8 cellular contexts compared by ENCODE assay signal in genomic region chr1:26900001-26900814, GRCh38. TPM values are rescaled to one million over a fixed set of nuclear protein-coding genes. Genes with fewer than 3 reads are reported as not detected.
DNase-seq lines count a peak whose midpoint lies in the region; ATAC-seq and TF ChIP-seq lines count a peak whose summit lies in the region.

TSS of gene GPATCH3 (minus strand) at chr1:26900467. CDS start at chr1:26900442, 25 bp downstream.

- no peaks in the 10 kb centered on the region for H3F3A ChIP-seq in DOHH2 (ENCODE audit: control insufficient read depth, insufficient read depth)

- ATAC-seq in Right ventricle myocardium superior (ENCODE audit: poor library complexity), result peak; percentile 96

- no peak for TF ChIP-seq CTCF in DOHH2 (IDR thresholded peaks at IDR 0.05; ENCODE audit: low read depth, low read length, poor library complexity, severe bottlenecking)
- TF ChIP-seq CTCF in osteocyte (IDR thresholded peaks at IDR 0.05), result no peak
- no peak for TF ChIP-seq CTCF in testis (IDR thresholded peaks at IDR 0.05)

- H4K20me1 ChIP-seq in DOHH2 (ENCODE audit: control insufficient read depth, insufficient read depth, low read depth, low read length), result no peaks in the 10 kb centered on the region

- H3K9me3 ChIP-seq in DOHH2 (ENCODE audit: control insufficient read depth, insufficient read depth, low read length) (no peaks in the 10 kb centered on the region), adipocyte (ENCODE audit: control insufficient read depth, low read length) (no peaks in the 10 kb centered on the region), testis (no peaks in the 10 kb centered on the region)

- CTCF ChIA-PET in HEK293T (lab: Yijun Ruan, JAX), result no interaction called here

- H3K9me2 ChIP-seq in DOHH2 (replicated peaks; ENCODE audit: control insufficient read depth, low read length), result no peaks in the 10 kb centered on the region

- peak; percentile 94 for DNase-seq in HEK293T (ENCODE audit: extremely low spot score)
- peak; percentile 89 to 96 (median 96) for DNase-seq in NCI-H1417 (lab: John Stamatoyannopoulos, UW)
- peak; percentile 82 for DNase-seq in T follicular helper cell (ENCODE audit: low read depth)
- DNase-seq in adipocyte (ENCODE audit: low read depth), result peak; percentile 98
- DNase-seq in Right ventricle myocardium superior, result peak; percentile 97
- DNase-seq in osteocyte (ENCODE audit: extremely low spot score, unreplicated experiment), result peak; percentile 96
- DNase-seq in testis, result peak; percentile 95

- peak within 1 kb of the TSS; percentile 35; the same call in 1 of the 2 replicates for H3K27ac ChIP-seq in DOHH2 (ENCODE audit: low read depth, low read length)
- H3K27ac ChIP-seq in testis, result peak within 1 kb of the TSS; percentile 63 to 79

- H3K36me3 ChIP-seq in DOHH2 (ENCODE audit: control insufficient read depth, low read length) (peaks cover 3% of the 10 kb centered on the region; the same call in 1 of the 2 replicates), adipocyte (ENCODE audit: control insufficient read depth, insufficient read depth, low read length, severe bottlenecking) (peaks cover 19% of the 10 kb centered on the region), testis (ENCODE audit: low read depth, missing control alignments) (no peaks in the 10 kb centered on the region)

- H3K4me1 Mint-ChIP-seq in osteocyte (ENCODE audit: unreplicated experiment), result peaks cover 24% of the 10 kb centered on the region

- H3K79me2 ChIP-seq in DOHH2 (ENCODE audit: control insufficient read depth, low read length), result peaks cover 34% of the 10 kb centered on the region

- TF ChIP-seq POLR2A in testis (IDR thresholded peaks at IDR 0.05), result no peak

- H3K27me3 ChIP-seq in DOHH2 (ENCODE audit: control insufficient read depth, low read length) (no peaks in the 10 kb centered on the region), adipocyte (replicated peaks; ENCODE audit: control insufficient read depth, insufficient read depth, low read length) (no peaks in the 10 kb centered on the region), testis (no peaks in the 10 kb centered on the region)

- H3K27ac Mint-ChIP-seq in osteocyte (ENCODE audit: unreplicated experiment), result peak within 1 kb of the TSS; percentile 95

- WGBS in testis, 2 donors, result 0% methylated on average over 38 to 50 of the region's 50 CpGs

- H3K4me3 ChIP-seq in DOHH2 (ENCODE audit: low read length) (peak within 1 kb of the TSS; percentile 85), adipocyte (ENCODE audit: low read length) (peak within 1 kb of the TSS; percentile 98), testis (peak within 1 kb of the TSS; percentile 77 to 93)

- no peaks in the 10 kb centered on the region for H3K27me3 Mint-ChIP-seq in osteocyte (ENCODE audit: unreplicated experiment)

- intact Hi-C loops in Right ventricle myocardium superior (cut with DNase I) (no loop called here), testis (cut with DNase I; ENCODE audit: low total_unique reads) (no loop called here)

- peaks cover 14% of the 10 kb centered on the region for H3K4me1 ChIP-seq in DOHH2 (ENCODE audit: control insufficient read depth, low read length)
- peaks cover 17% of the 10 kb centered on the region for H3K4me1 ChIP-seq in adipocyte (ENCODE audit: control insufficient read depth, insufficient read depth, low read length)
- peaks cover 9% of the 10 kb centered on the region for H3K4me1 ChIP-seq in testis

- POLR2A ChIA-PET in HEK293T (lab: Yijun Ruan, JAX), result interaction anchor here (0.6 to 4.1 kb wide), 21 partner anchors 8 to 912 kb away, joined by 3 to 64 read pairs (median 4); partner anchors contain the start of genes GPN2, NR0B2 and NUDC

- H3K36me3 Mint-ChIP-seq in osteocyte (ENCODE audit: unreplicated experiment), result peaks cover 7% of the 10 kb centered on the region

- H3K4me3 Mint-ChIP-seq in osteocyte (ENCODE audit: unreplicated experiment), result peak within 1 kb of the TSS; percentile 97

- peak within 1 kb of the TSS; percentile 98 for H3K9ac ChIP-seq in adipocyte (ENCODE audit: low read length)

- H3K9me3 Mint-ChIP-seq in osteocyte (ENCODE audit: unreplicated experiment), result no peaks in the 10 kb centered on the region

- H3K4me2 ChIP-seq in DOHH2 (ENCODE audit: low read length), result peak within 1 kb of the TSS; percentile 64

TF ChIP-seq in HEK293T, 16 proteins besides CTCF, POLR2A, EP300 and RAD21:
- peak; percentile 84 for TF ChIP-seq ELF4 (IDR thresholded peaks at IDR 0.05)
- TF ChIP-seq L3MBTL2 (conservative IDR thresholded peaks at IDR 0.05), result no peak
- peak; percentile 84 for TF ChIP-seq NFRKB (IDR thresholded peaks at IDR 0.05)
- no peak for TF ChIP-seq HDGF (IDR thresholded peaks at IDR 0.05; ENCODE audit: borderline replicate concordance)
- TF ChIP-seq PKNOX1 (IDR thresholded peaks at IDR 0.05), result no peak
- 0 out of 2 replicates have a peak, but pooled peaks have one; percentile 11 for TF ChIP-seq FOXM1 (IDR thresholded peaks at IDR 0.05; ENCODE audit: borderline replicate concordance)
- no peak for TF ChIP-seq FOXA1 (IDR thresholded peaks at IDR 0.05)
- no peak for TF ChIP-seq LEF1 (IDR thresholded peaks at IDR 0.05; ENCODE audit: borderline replicate concordance)
- peak; percentile 76; the same call in 1 of the 2 replicates for TF ChIP-seq SP1 (IDR thresholded peaks at IDR 0.05)
- no peak for TF ChIP-seq FOXK2 (IDR thresholded peaks at IDR 0.05)
- no peak for TF ChIP-seq CTBP1 (IDR thresholded peaks at IDR 0.05; ENCODE audit: borderline replicate concordance)

RNA-seq across cellular contexts. Expression of gene GPATCH3, which starts in this region (rescaled TPM):
- 10.4 TPM for total RNA-seq in Right ventricle myocardium superior
- total RNA-seq in osteocyte, result 19.9 and 20.4 TPM in 2 replicates
- total RNA-seq in testis, result 10 to 100 TPM; 16.5 to 18.9 TPM
- polyA plus RNA-seq in testis (ENCODE audit: insufficient read depth, low read depth, low replicate concordance), result 17.7 TPM

Comparison
In these comparisons a context has a peak if more than half of its experiments do, and no peak if none do; other contexts are left out.
1. Peak in every context shown above with its lines: DNase-seq, ATAC-seq, H3K4me3 ChIP-seq and H3K27ac ChIP-seq.